8 cellular contexts compared by ENCODE assay signal in genomic region chr15:50354838-50355611, GRCh38. TPM values are rescaled to one million over a fixed set of nuclear protein-coding genes. Genes with fewer than 3 reads are reported as not detected.
DNase-seq lines count a peak whose midpoint lies in the region; ATAC-seq and TF ChIP-seq lines count a peak whose summit lies in the region.

Gene GABPB1, minus strand, starts transcription at chr15:50355198. Its CDS starts 45,400 bp downstream, at chr15:50309798.

- no peaks in the 10 kb centered on the region for H3K36me3 ChIP-seq in parathyroid adenoma (ENCODE audit: control insufficient read depth, insufficient read depth, low read length)
- peaks cover 0 to under 1% (median 0%) of the 10 kb centered on the region in 3 donors for H3K36me3 ChIP-seq in tibial artery

- H3K9me3 Mint-ChIP-seq in activated naive CD8-positive, alpha-beta T cell treated with anti-CD3 and anti-CD28 coated beads, Interleukin-2, amount 50 U/mL, for 24 hours: no peaks in the 10 kb centered on the region

- no peak for TF ChIP-seq CTCF in parathyroid adenoma (IDR thresholded peaks at IDR 0.05)
- TF ChIP-seq CTCF in tibial artery (IDR thresholded peaks at IDR 0.05): no peak

- peak; percentile 88 for DNase-seq in GM04504 (ENCODE audit: low read depth)
- peak; percentile 74 for DNase-seq in NCI-H128 (lab: John Stamatoyannopoulos, UW; ENCODE audit: unreplicated experiment)
- DNase-seq in SW480 (ENCODE audit: low spot score): peak; percentile 82
- DNase-seq in activated naive CD8-positive, alpha-beta T cell treated with anti-CD3 and anti-CD28 coated beads, Interleukin-2, amount 50 U/mL, for 24 hours: peak; percentile 92
- peak; percentile 91 for DNase-seq in Right ventricle myocardium superior
- peak; percentile 73 to 91 for DNase-seq in tibial artery

- H3K4me1 Mint-ChIP-seq in activated naive CD8-positive, alpha-beta T cell treated with anti-CD3 and anti-CD28 coated beads, Interleukin-2, amount 50 U/mL, for 24 hours: peaks cover 63% of the 10 kb centered on the region

- peak within 1 kb of the TSS; percentile 100 for H3K4me3 Mint-ChIP-seq in activated naive CD8-positive, alpha-beta T cell treated with anti-CD3 and anti-CD28 coated beads, Interleukin-2, amount 50 U/mL, for 24 hours

- peaks cover 2% of the 10 kb centered on the region for H3K27me3 Mint-ChIP-seq in activated naive CD8-positive, alpha-beta T cell treated with anti-CD3 and anti-CD28 coated beads, Interleukin-2, amount 50 U/mL, for 24 hours

- H3K79me2 ChIP-seq in parathyroid adenoma: peaks cover 5% of the 10 kb centered on the region

- ATAC-seq in HG02610 (IDR thresholded peaks at IDR 0.05; ENCODE audit: unreplicated experiment) (peak; percentile 33), Right ventricle myocardium superior (ENCODE audit: poor library complexity) (peak; percentile 91)
- ATAC-seq in activated naive CD8-positive, alpha-beta T cell treated with anti-CD3 and anti-CD28 coated beads, Interleukin-2, amount 50 U/mL, for 24 hours: peak; percentile 52

- H3K27ac ChIP-seq in parathyroid adenoma (peak within 1 kb of the TSS; percentile 86), tibial artery (peak within 1 kb of the TSS; percentile 97 to 100)

- H3K4me1 ChIP-seq in parathyroid adenoma (peaks cover 10% of the 10 kb centered on the region), tibial artery (peaks cover 0 to 50% (median 36%) of the 10 kb centered on the region in 4 donors)

- H3K4me2 ChIP-seq in parathyroid adenoma (ENCODE audit: low read length): peak within 1 kb of the TSS; percentile 77

- H3K36me3 Mint-ChIP-seq in activated naive CD8-positive, alpha-beta T cell treated with anti-CD3 and anti-CD28 coated beads, Interleukin-2, amount 50 U/mL, for 24 hours (ENCODE audit: low read depth): peaks cover 60% of the 10 kb centered on the region

- peak within 1 kb of the TSS; percentile 83 for H3K4me3 ChIP-seq in parathyroid adenoma (ENCODE audit: low read depth, low read length)
- H3K4me3 ChIP-seq in tibial artery: peak within 1 kb of the TSS; percentile 94 to 99

- peak within 1 kb of the TSS; percentile 65 for H2AFZ ChIP-seq in parathyroid adenoma

- H3K27ac Mint-ChIP-seq in activated naive CD8-positive, alpha-beta T cell treated with anti-CD3 and anti-CD28 coated beads, Interleukin-2, amount 50 U/mL, for 24 hours: peak within 1 kb of the TSS; percentile 100

- intact Hi-C loops in Right ventricle myocardium superior (cut with DNase I): no loop called here
- intact Hi-C loops in tibial artery (cut with DNase I; ENCODE audit: low total_unique reads): loop anchor here (2.0 kb wide), 1 partner anchor 70 kb away; the partner anchor contains the start of gene USP8

- peak within 1 kb of the TSS; percentile 80 for H3K9ac ChIP-seq in parathyroid adenoma

- H3K9me3 ChIP-seq in parathyroid adenoma (ENCODE audit: control insufficient read depth, low read length) (no peaks in the 10 kb centered on the region), tibial artery (no peaks in the 10 kb centered on the region)

- H3K27me3 ChIP-seq in parathyroid adenoma (ENCODE audit: control insufficient read depth, insufficient read depth, low read length): no peaks in the 10 kb centered on the region
- no peaks in the 10 kb centered on the region for H3K27me3 ChIP-seq in tibial artery

RNA-seq across cellular contexts. Expression of gene GABPB1, which starts in this region (rescaled TPM):
- 8.4 TPM for total RNA-seq in Right ventricle myocardium superior

Comparison
In these comparisons a context has a peak if more than half of its experiments do, and no peak if none do; other contexts are left out.
1. Peak in every context shown above with its lines: DNase-seq, ATAC-seq, H3K4me3 ChIP-seq and H3K27ac ChIP-seq.
2. ATAC-seq: peak in every context shown above with its lines; median percentile 91 in Right ventricle myocardium superior; 52 in activated naive CD8-positive, alpha-beta T cell treated with anti-CD3 and anti-CD28 coated beads, Interleukin-2, amount 50 U/mL, for 24 hours; 33 in HG02610.